Comparison of ENCODE assay signal across 1 cellular context in genomic region chr14:72907886-72908285, GRCh38.
TF ChIP-seq lines count a peak whose summit lies in the region.

No MANE protein-coding gene starts in this region.

TF ChIP-seq in GM23338, 12 proteins besides CTCF, POLR2A, EP300 and RAD21 (continued from another document):
- no peak for TF ChIP-seq REST (IDR thresholded peaks at IDR 0.05; ENCODE audit: unreplicated experiment)
- no peak for TF ChIP-seq ZNF331 (CRISPR knock-in tag; IDR thresholded peaks at IDR 0.05; ENCODE audit: low read depth)
